Comparison of ENCODE assay signal across 20 cellular contexts in the genomic region with DNA sequence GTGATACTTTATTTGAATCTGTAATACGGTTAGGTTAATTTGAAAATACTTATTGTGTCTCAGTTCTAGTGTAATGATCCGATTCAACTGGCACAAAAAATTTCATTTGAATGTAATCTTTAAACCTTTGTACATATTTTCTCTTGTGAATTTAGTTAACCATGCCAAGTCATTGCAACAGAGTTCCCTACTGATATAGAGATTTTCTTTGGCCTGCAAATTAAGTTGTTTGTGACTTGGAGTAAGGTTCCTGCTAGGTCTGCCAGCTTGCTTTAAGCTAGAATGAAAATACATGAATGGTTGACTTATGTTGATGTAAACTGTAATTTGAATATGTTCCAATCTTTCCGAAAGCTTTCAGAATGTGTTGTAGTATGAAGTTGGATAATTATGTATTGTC.
DNase-seq lines count a peak whose midpoint lies in the region; ATAC-seq, FAIRE-seq and TF ChIP-seq lines count a peak whose summit lies in the region.
"Had no signal": no experiment of that assay in that cellular context is flagged by ENCODE, and none has a peak within 500 bp of the region (broad histone marks: within the 10 kb centered on the region; RNA-seq: fewer than 3 reads in every experiment).

No MANE protein-coding gene starts in this region.

- DNase-seq in NCI-H446 treated with DMSO at 0.1 percent for 48 hours (lab: John Stamatoyannopoulos, UW) (peak; percentile 47), adipocyte (ENCODE audit: low read depth) (peak; percentile 0), epithelial cell of proximal tubule (ENCODE audit: low read depth) (peak; percentile 1), pancreas (no peak), glutamatergic neuron (no peak), HCEC 1CT (no peak)
- DNase-seq: AML-193; Caco-2; CD4-positive, alpha-beta T cell; GM23248 had no signal

- ATAC-seq in pancreas: peak in 3 of 4 donors; percentile 16 to 84 (median 53)
- ATAC-seq in GM21515 (IDR thresholded peaks at IDR 0.05; ENCODE audit: unreplicated experiment): no peak
- no peak for ATAC-seq in HG02970 (IDR thresholded peaks at IDR 0.05; ENCODE audit: low FRiP score, unreplicated experiment)
- ATAC-seq: A549, HCT116 had no signal

- H3K4me3 ChIP-seq in adipocyte (ENCODE audit: low read length) (no peak overlapping the region), epithelial cell of proximal tubule (ENCODE audit: low read depth, low read length) (no peak overlapping the region), pancreas (no peak overlapping the region)
- H3K4me3 ChIP-seq: A549, GM23248 had no signal

- H3K9me3 ChIP-seq in adipocyte (ENCODE audit: control insufficient read depth, low read length): peaks cover 5% of the 10 kb centered on the region
- H3K9me3 ChIP-seq in pancreas: no peaks in the 10 kb centered on the region
- H3K9me3 ChIP-seq: A549, Caco-2 had no signal

- H3K36me3 ChIP-seq in adipocyte (ENCODE audit: control insufficient read depth, insufficient read depth, low read length, severe bottlenecking) (no peaks in the 10 kb centered on the region), pancreas (no peaks in the 10 kb centered on the region)

- H3K4me1 ChIP-seq in adipocyte (ENCODE audit: control insufficient read depth, insufficient read depth, low read length): no peaks in the 10 kb centered on the region
- H3K4me1 ChIP-seq in pancreas: peaks cover 0 to 11% (median 0%) of the 10 kb centered on the region in 3 donors
- H3K4me1 ChIP-seq: A549, Caco-2 had no signal

- TF ChIP-seq CTCF in epithelial cell of proximal tubule (conservative IDR thresholded peaks at IDR 0.05; ENCODE audit: low read depth, low read length) (no peak), pancreas (IDR thresholded peaks at IDR 0.05) (no peak), glutamatergic neuron (IDR thresholded peaks at IDR 0.05; ENCODE audit: partially characterized antibody, unreplicated experiment) (no peak)

- WGBS in pancreas, 2 donors: 17 to 26% methylated on average over 3 of the region's 3 CpGs

- H3K27ac Mint-ChIP-seq in glutamatergic neuron (ENCODE audit: unreplicated experiment): no peak overlapping the region
- H3K27ac Mint-ChIP-seq: CD4-positive, alpha-beta T cell had no signal

- no peak for FAIRE-seq in pancreas (lab: Jason Lieb, UNC)
- FAIRE-seq: A549, D721Med, G401.6, GM12891, GM19239, H54 had no signal

- H3K4me1 Mint-ChIP-seq in glutamatergic neuron (ENCODE audit: low read depth, unreplicated experiment): no peaks in the 10 kb centered on the region

- no peak overlapping the region for H3K4me3 Mint-ChIP-seq in glutamatergic neuron (ENCODE audit: unreplicated experiment)
- H3K4me3 Mint-ChIP-seq: CD4-positive, alpha-beta T cell had no signal

- intact Hi-C loops in pancreas (cut with DNase I): no loop called here

- no peaks in the 10 kb centered on the region for H3K9me3 Mint-ChIP-seq in glutamatergic neuron (ENCODE audit: unreplicated experiment)

- H3K36me3 Mint-ChIP-seq in glutamatergic neuron (ENCODE audit: unreplicated experiment): peaks cover 10% of the 10 kb centered on the region

- no peak overlapping the region for H3K9ac ChIP-seq in adipocyte (ENCODE audit: low read length)
- H3K9ac ChIP-seq: GM23248 had no signal

- H3K27me3 Mint-ChIP-seq in glutamatergic neuron (ENCODE audit: unreplicated experiment): no peaks in the 10 kb centered on the region
- H3K27me3 Mint-ChIP-seq: CD4-positive, alpha-beta T cell had no signal

- no peak overlapping the region for H3K27ac ChIP-seq in pancreas
- H3K27ac ChIP-seq: A549, C4-2B, GM23248 had no signal

- H3K27me3 ChIP-seq in adipocyte (replicated peaks; ENCODE audit: control insufficient read depth, insufficient read depth, low read length) (no peaks in the 10 kb centered on the region), pancreas (no peaks in the 10 kb centered on the region)

Comparison
In these comparisons a context has a peak if more than half of its experiments do, and no peak if none do; other contexts are left out.
1. DNase-seq: peak in NCI-H446 treated with DMSO at 0.1 percent for 48 hours (single experiment), adipocyte (single experiment) and epithelial cell of proximal tubule (single experiment); none in pancreas (0 of 6), glutamatergic neuron (single experiment) and HCEC 1CT (single experiment).
2. ATAC-seq: peak in pancreas (3 of 4); none in GM21515 (single experiment) and HG02970 (single experiment).